ENCODE assay signal across 19 cellular contexts in genomic region chr17:57279432-57279831, GRCh38. TPM values are rescaled to one million over a fixed set of nuclear protein-coding genes. Genes with fewer than 3 reads are reported as not detected.
A peak's percentile ranks its signal among the peaks of the same experiment; 100 is the strongest.
DNase-seq lines count a peak whose midpoint lies in the region; ATAC-seq, FAIRE-seq and TF ChIP-seq lines count a peak whose summit lies in the region.
"Had no signal": no experiment of that assay in that cellular context is flagged by ENCODE, and none has a peak within 500 bp of the region (broad histone marks: within the 10 kb centered on the region; RNA-seq: fewer than 3 reads in every experiment).

No MANE protein-coding gene starts in this region.

- H3K4me3 Mint-ChIP-seq in activated CD4-positive, alpha-beta T cell treated with anti-CD3 and anti-CD28 coated beads, Interleukin-2, amount 10 ng/mL, durations not matched to agents 24 days and 14 days = no peak overlapping the region
- H3K4me3 Mint-ChIP-seq in type B pancreatic cell = no peak overlapping the region
- H3K4me3 Mint-ChIP-seq: H9 had no signal

- H3K9ac ChIP-seq in liver (ENCODE audit: low read depth in 1 of 2, low read length in 2 of 2) (no peak overlapping the region), HepG2 (ENCODE audit: insufficient read depth, low read depth, low read length) (no peak overlapping the region)

- H3K27me3 Mint-ChIP-seq in activated CD4-positive, alpha-beta T cell treated with anti-CD3 and anti-CD28 coated beads, Interleukin-2, amount 10 ng/mL, durations not matched to agents 24 days and 14 days = no peaks in the 10 kb centered on the region
- no peaks in the 10 kb centered on the region for H3K27me3 Mint-ChIP-seq in type B pancreatic cell
- H3K27me3 Mint-ChIP-seq: CD8-positive, alpha-beta memory T cell had no signal

- H3K4me2 ChIP-seq in HepG2 (ENCODE audit: low read depth, low read length) = no peak overlapping the region

- TF ChIP-seq RAD21 in liver (IDR thresholded peaks at IDR 0.05) (no peak), HepG2 (CRISPR knock-in tag; IDR thresholded peaks at IDR 0.05) (no peak)

- H3K36me3 Mint-ChIP-seq in activated CD4-positive, alpha-beta T cell treated with anti-CD3 and anti-CD28 coated beads, Interleukin-2, amount 10 ng/mL, durations not matched to agents 24 days and 14 days (ENCODE audit: low read depth) = peaks cover 70% of the 10 kb centered on the region
- peaks cover 47% of the 10 kb centered on the region for H3K36me3 Mint-ChIP-seq in type B pancreatic cell

- peaks cover 86% of the 10 kb centered on the region for H3K4me1 Mint-ChIP-seq in activated CD4-positive, alpha-beta T cell treated with anti-CD3 and anti-CD28 coated beads, Interleukin-2, amount 10 ng/mL, durations not matched to agents 24 days and 14 days
- H3K4me1 Mint-ChIP-seq in type B pancreatic cell (ENCODE audit: unreplicated experiment) = peaks cover 47% of the 10 kb centered on the region

- peaks cover 10% of the 10 kb centered on the region for H4K20me1 ChIP-seq in HepG2 (ENCODE audit: insufficient read depth, low read length)

- H3K27me3 ChIP-seq in liver (ENCODE audit: control insufficient read depth in 4 of 4, insufficient read depth in 4 of 4, low read length in 3 of 4) (no peaks in the 10 kb centered on the region), HepG2 (ENCODE audit: control insufficient read depth in 1 of 2, insufficient read depth in 2 of 2, low read length in 2 of 2) (no peaks in the 10 kb centered on the region), adrenal gland (no peaks in the 10 kb centered on the region)
- H3K27me3 ChIP-seq: MG63, SJCRH30 had no signal

- FAIRE-seq in HepG2 (lab: Jason Lieb, UNC) = no peak

- in situ Hi-C loops in HepG2 (cut with HindIII; ENCODE audit: extremely low pct_ligation_motif_present, low pct_unique_long_range_greater_than_20kb) = no loop called here

- intact Hi-C loops in HepG2 (cut with micrococcal nuclease; ENCODE audit: unreplicated experiment) = no loop called here
- intact Hi-C loops in adrenal gland (cut with DNase I) = no loop called here
- intact Hi-C loops in activated CD4-positive, alpha-beta T cell treated with anti-CD3 and anti-CD28 coated beads, Interleukin-2, amount 10 ng/mL, durations not matched to agents 24 days and 14 days (cut with micrococcal nuclease) = no loop called here

- no peak for ATAC-seq in HepG2
- ATAC-seq: Panc1 had no signal

- POLR2A ChIA-PET in HepG2 (lab: Yijun Ruan, JAX) = no interaction called here

- H3K9me3 ChIP-seq in liver (ENCODE audit: control insufficient read depth in 4 of 4, low read length in 3 of 4) (no peaks in the 10 kb centered on the region), HepG2 (ENCODE audit: low read length) (no peaks in the 10 kb centered on the region), adrenal gland (replicated peaks in 1 of 3) (no peaks in the 10 kb centered on the region)
- H3K9me3 ChIP-seq: MG63, SJCRH30 had no signal

- peaks cover 8 to 12% (median 9%) of the 10 kb centered on the region in 4 donors for H3K4me1 ChIP-seq in liver (ENCODE audit: control insufficient read depth in 4 of 4, insufficient read depth in 4 of 4, low read length in 3 of 4)
- peaks cover 18% of the 10 kb centered on the region for H3K4me1 ChIP-seq in HepG2 (ENCODE audit: insufficient read depth, low read length)
- peaks cover 20 to 49% of the 10 kb centered on the region in 2 donors for H3K4me1 ChIP-seq in adrenal gland (replicated peaks in 1 of 2)
- H3K4me1 ChIP-seq: SJCRH30 had no signal

- H3K27ac Mint-ChIP-seq in activated CD4-positive, alpha-beta T cell treated with anti-CD3 and anti-CD28 coated beads, Interleukin-2, amount 10 ng/mL, durations not matched to agents 24 days and 14 days = no peak overlapping the region
- no peak overlapping the region for H3K27ac Mint-ChIP-seq in type B pancreatic cell

- BruUV-seq in HepG2 (replicated peaks; lab: Mats Ljungman, UMichigan) = no TSS peak

- H3K36me3 ChIP-seq in liver (ENCODE audit: control insufficient read depth in 4 of 4, insufficient read depth in 3 of 4, low read depth in 1 of 4, low read length in 3 of 4) (no peaks in the 10 kb centered on the region), HepG2 (replicated peaks in 1 of 2; ENCODE audit: control insufficient read depth in 1 of 2, insufficient read depth in 2 of 2, low read length in 2 of 2) (peaks cover 38 to 69% of the 10 kb centered on the region in 2 experiments), adrenal gland (replicated peaks in 1 of 2) (peaks cover 0 to 5% of the 10 kb centered on the region in 2 donors)
- H3K36me3 ChIP-seq: MG63 had no signal

- TF ChIP-seq POLR2A in HepG2 (IDR thresholded peaks at IDR 0.05; ENCODE audit: insufficient read depth in 1 of 2, low read depth in 2 of 2, low read length in 2 of 2) (no peak), adrenal gland (IDR thresholded peaks at IDR 0.05) (peak in 1 of 2 donors; percentile 32)

- CTCF ChIA-PET in HepG2 (lab: Yijun Ruan, JAX; ENCODE audit: low intra/inter-chr PET ratio, low total read pairs) = no interaction called here

- H3K9me3 Mint-ChIP-seq in activated CD4-positive, alpha-beta T cell treated with anti-CD3 and anti-CD28 coated beads, Interleukin-2, amount 10 ng/mL, durations not matched to agents 24 days and 14 days = no peaks in the 10 kb centered on the region
- H3K9me3 Mint-ChIP-seq in type B pancreatic cell = no peaks in the 10 kb centered on the region
- H3K9me3 Mint-ChIP-seq: CD8-positive, alpha-beta memory T cell; H9 had no signal

- peaks cover 31% of the 10 kb centered on the region for H3K79me2 ChIP-seq in HepG2 (ENCODE audit: insufficient read depth, low read length)

- H3K27ac ChIP-seq in liver (ENCODE audit: low read depth in 1 of 2, low read length in 2 of 2) = peak overlapping the region; percentile 60 to 80
- no peak overlapping the region for H3K27ac ChIP-seq in HepG2 (ENCODE audit: extremely low read length, insufficient read depth, low read length)
- peak overlapping the region in 4 of 5 donors; percentile 41 to 78 (median 62) for H3K27ac ChIP-seq in adrenal gland
- H3K27ac ChIP-seq: SJCRH30 had no signal

- TF ChIP-seq EP300 in HepG2 (IDR thresholded peaks at IDR 0.05; ENCODE audit: low read depth in 2 of 2, low read length in 2 of 2) (no peak), HepG2 (CRISPR knock-in tag; IDR thresholded peaks at IDR 0.05; ENCODE audit: borderline replicate concordance) (no peak)

- no peak overlapping the region for H3K4me3 ChIP-seq in liver (ENCODE audit: low read depth in 1 of 3, low read length in 3 of 3)
- no peak overlapping the region for H3K4me3 ChIP-seq in HepG2 (replicated peaks in 1 of 3; ENCODE audit: insufficient read depth in 1 of 3, low read depth in 2 of 3, low read length in 3 of 3)
- no peak overlapping the region for H3K4me3 ChIP-seq in adrenal gland
- H3K4me3 ChIP-seq: MG63, SJCRH30 had no signal

- no peak for TF ChIP-seq CTCF in liver (IDR thresholded peaks at IDR 0.05; ENCODE audit: low read depth, low read length, missing input control)
- no peak for TF ChIP-seq CTCF in HepG2 (CRISPR knock-in tag; IDR thresholded peaks at IDR 0.05)
- TF ChIP-seq CTCF in adrenal gland (IDR thresholded peaks at IDR 0.05) = no peak
- TF ChIP-seq CTCF in type B pancreatic cell (conservative IDR thresholded peaks at IDR 0.05) = no peak

- DNase-seq in HepG2 (ENCODE audit: low spot score) (no peak), adrenal gland (peak in 5 of 7 donors; percentile 66 to 78 (median 69)), medulla oblongata (ENCODE audit: extremely low spot score) (peak; percentile 35), NCI-H2081 (lab: John Stamatoyannopoulos, UW) (no peak), type B pancreatic cell (ENCODE audit: extremely low spot score, unreplicated experiment) (no peak)
- no peak for DNase-seq in activated CD4-positive, alpha-beta T cell treated with anti-CD3 and anti-CD28 coated beads, Interleukin-2, amount 10 ng/mL, durations not matched to agents 24 days and 14 days
- DNase-seq: CD8-positive, alpha-beta memory T cell; DMS79; H9; Karpas-422; MG63; NCI-H1092; NCI-H146; NCI-H2029 treated with DMSO at 0.1 percent for 48 hours; NCI-H2171 treated with DMSO at 0.1 percent for 48 hours; NCI-H446 treated with DMSO at 0.1 percent for 48 hours; SJCRH30 had no signal

- 98% methylated on average over 3 of the region's 3 CpGs for WGBS in liver
- 95% methylated on average over 3 of the region's 3 CpGs for WGBS in HepG2 (ENCODE audit: low lambda C conversion rate)
- WGBS in adrenal gland, 4 donors = 44 to 57% (median 53%) methylated on average over 3 of the region's 3 CpGs

- H2AFZ ChIP-seq in HepG2 (ENCODE audit: low read length) = no peak overlapping the region

TF ChIP-seq in HepG2, 621 proteins besides CTCF, POLR2A, EP300 and RAD21 (continues in another document):
- no peak for TF ChIP-seq ZNF484 (CRISPR knock-in tag; IDR thresholded peaks at IDR 0.05; ENCODE audit: borderline replicate concordance, low read depth)

RNA-seq across cellular contexts. Expression of gene MSI2, which starts 23.1 kb away (rescaled TPM):
- total RNA-seq in liver (10 to 100 TPM; 11.2 to 15.6 TPM), HepG2 (2016; rRNA removed; fragmentation: Illumina TruSeq; extraction: Trizol) (68.1 and 78.4 TPM in 2 replicates), adrenal gland (100 to 1,000 TPM in 6 of 8 donors, 10 to 100 TPM in 2; 62.6 to 411 (median 170) TPM), type B pancreatic cell (ENCODE audit: low replicate concordance) (65.0 and 158 TPM in 2 replicates)
- polyA plus RNA-seq in liver (1 to 10 TPM; 5.7 to 7.2 TPM), HepG2 (2011; rRNA removed) (71.5 and 77.5 TPM in 2 replicates), adrenal gland (100 to 1,000 TPM in 1 of 3 donors, 10 to 100 TPM in 2; 32.6 to 360 (median 36.7) TPM)
- 20.7 and 27.5 TPM in 2 replicates for total RNA-seq in HepG2 (2016; cell fraction: cytosol; rRNA removed; fragmentation: Illumina TruSeq; extraction: Trizol; ENCODE audit: low read depth)
- total RNA-seq in HepG2 (2016; cell fraction: insoluble cytoplasmic fraction; rRNA removed; fragmentation: Illumina TruSeq; extraction: Trizol) = 63.6 and 75.1 TPM in 2 replicates
- total RNA-seq in HepG2 (2016; cell fraction: membrane; rRNA removed; fragmentation: Illumina TruSeq; extraction: Trizol) = 46.0 and 48.0 TPM in 2 replicates
- total RNA-seq in HepG2 (2016; cell fraction: nucleus; rRNA removed; fragmentation: Illumina TruSeq; extraction: Trizol) = 99.8 and 106 TPM in 2 replicates
- polyA plus RNA-seq in HepG2 (2011; cell fraction: cytosol; rRNA removed) = 46.4 and 63.8 TPM in 2 replicates
- 160 and 214 TPM in 2 replicates for polyA plus RNA-seq in HepG2 (2011; cell fraction: nucleus; rRNA removed)
- polyA plus RNA-seq in HepG2 (2012) = 58.9 and 61.5 TPM in 2 replicates
- 44.4 and 51.3 TPM in 2 replicates for polyA plus RNA-seq in HepG2 (2016; cell fraction: cytosol; fragmentation: Illumina TruSeq; extraction: Trizol; ENCODE audit: low read depth)
- 65.9 and 71.3 TPM in 2 replicates for polyA plus RNA-seq in HepG2 (2016; cell fraction: insoluble cytoplasmic fraction; fragmentation: Illumina TruSeq; extraction: Trizol; ENCODE audit: low read depth)
- 51.0 and 55.4 TPM in 2 replicates for polyA plus RNA-seq in HepG2 (2016; cell fraction: membrane; fragmentation: Illumina TruSeq; extraction: Trizol; ENCODE audit: low read depth)
- polyA plus RNA-seq in HepG2 (2016; cell fraction: nucleus; fragmentation: Illumina TruSeq; extraction: Trizol; ENCODE audit: insufficient read depth, low read depth) = 80.0 and 84.1 TPM in 2 replicates
- 123 and 154 TPM in 2 replicates for polyA minus RNA-seq in HepG2 (2011; rRNA and poly(A)+ RNA removed; ENCODE audit: low replicate concordance)
- 38.9 and 41.5 TPM in 2 replicates for polyA minus RNA-seq in HepG2 (2011; cell fraction: cytosol; rRNA and poly(A)+ RNA removed)
- 157 and 171 TPM in 2 replicates for polyA minus RNA-seq in HepG2 (2011; cell fraction: nucleus; rRNA and poly(A)+ RNA removed)
- 171 and 172 TPM in 2 replicates for total RNA-seq in activated CD4-positive, alpha-beta T cell treated with anti-CD3 and anti-CD28 coated beads, Interleukin-2, amount 10 ng/mL, durations not matched to agents 24 days and 14 days

Comparison
In these comparisons a context has a peak if more than half of its experiments do, and no peak if none do; other contexts are left out.
1. DNase-seq: peak in adrenal gland (5 of 7) and medulla oblongata (single experiment); none in HepG2 (single experiment), activated CD4-positive, alpha-beta T cell treated with anti-CD3 and anti-CD28 coated beads, Interleukin-2, amount 10 ng/mL, durations not matched to agents 24 days and 14 days (single experiment), NCI-H2081 (0 of 2) and type B pancreatic cell (single experiment).